ENCODE assay signal across 18 cellular contexts in genomic region chr15:90432253-90432652, GRCh38. TPM values are rescaled to one million over a fixed set of nuclear protein-coding genes. Genes with fewer than 3 reads are reported as not detected.
A peak's percentile ranks its signal among the peaks of the same experiment; 100 is the strongest.
DNase-seq lines count a peak whose midpoint lies in the region; ATAC-seq and TF ChIP-seq lines count a peak whose summit lies in the region.
"Had no signal": no experiment of that assay in that cellular context is flagged by ENCODE, and none has a peak within 500 bp of the region (broad histone marks: within the 10 kb centered on the region; RNA-seq: fewer than 3 reads in every experiment).

No MANE protein-coding gene starts in this region.

- H3K4me1 ChIP-seq in IMR-90 (ENCODE audit: control insufficient read depth, insufficient read depth, low read length): no peaks in the 10 kb centered on the region; the same call in 1 of the 2 replicates
- peaks cover 0 to 7% (median 0%) of the 10 kb centered on the region in 3 donors for H3K4me1 ChIP-seq in skeletal muscle tissue (ENCODE audit: control insufficient read depth in 3 of 3, insufficient read depth in 3 of 3, low read length in 3 of 3)
- H3K4me1 ChIP-seq: BE2C had no signal

- H3K9me3 Mint-ChIP-seq in WTC11 (no peaks in the 10 kb centered on the region), immature natural killer cell (no peaks in the 10 kb centered on the region)
- H3K9me3 Mint-ChIP-seq: H9 had no signal

- no peak overlapping the region for H3K4me2 ChIP-seq in IMR-90 (ENCODE audit: low read depth, low read length)

- no peak overlapping the region for H2AK5ac ChIP-seq in IMR-90 (ENCODE audit: low read depth, low read length)

- H3K9me3 ChIP-seq in IMR-90 (ENCODE audit: control insufficient read depth, insufficient read depth, low read length) (no peaks in the 10 kb centered on the region), skeletal muscle tissue (ENCODE audit: control insufficient read depth in 3 of 3, low read length in 3 of 3) (no peaks in the 10 kb centered on the region)
- H3K9me3 ChIP-seq: BE2C had no signal

- H3K27me3 ChIP-seq in IMR-90 (ENCODE audit: control insufficient read depth, insufficient read depth, low read length) (no peaks in the 10 kb centered on the region), skeletal muscle tissue (ENCODE audit: control insufficient read depth in 3 of 3, insufficient read depth in 3 of 3, low read length in 3 of 3) (no peaks in the 10 kb centered on the region)
- H3K27me3 ChIP-seq: BE2C had no signal

- no peak overlapping the region for H2BK20ac ChIP-seq in IMR-90 (ENCODE audit: low read depth, low read length)

- no peaks in the 10 kb centered on the region for H3K27me3 Mint-ChIP-seq in WTC11 (ENCODE audit: low read depth)
- no peaks in the 10 kb centered on the region for H3K27me3 Mint-ChIP-seq in immature natural killer cell (ENCODE audit: low read depth in 3 of 3)
- H3K27me3 Mint-ChIP-seq: CD4-positive, alpha-beta memory T cell had no signal

- WGBS in IMR-90 (ENCODE audit: extremely low coverage in 2 of 2, insufficient read length in 1 of 2), 2 experiments: no CpG with 5 or more reads among the region's 1 CpG
- 82% methylated on average over 1 of the region's 1 CpG for WGBS in lower leg skin, 2 donors

- no peak overlapping the region for H3K9ac ChIP-seq in IMR-90 (ENCODE audit: low read depth, low read length)
- no peak overlapping the region for H3K9ac ChIP-seq in skeletal muscle tissue (ENCODE audit: low read depth in 1 of 3, low read length in 3 of 3)

- H2AK9ac ChIP-seq in IMR-90 (replicated peaks; ENCODE audit: low read depth, low read length, poor library complexity): no peak overlapping the region

- no peak overlapping the region for H2AFZ ChIP-seq in IMR-90 (replicated peaks; ENCODE audit: low read length, poor library complexity)

- ATAC-seq in IMR-90 (ENCODE audit: low read depth) (no peak), WTC11 (no peak), HG03025 (IDR thresholded peaks at IDR 0.05; ENCODE audit: low FRiP score, unreplicated experiment) (no peak)
- ATAC-seq: K562 had no signal

- no peak overlapping the region for H3K4ac ChIP-seq in IMR-90 (ENCODE audit: low read depth, low read length)

- H3K4me3 ChIP-seq in IMR-90 (ENCODE audit: insufficient read depth, low read depth, low read length): no peak overlapping the region
- no peak overlapping the region for H3K4me3 ChIP-seq in skeletal muscle tissue (ENCODE audit: low read length in 3 of 3)
- no peak overlapping the region for H3K4me3 ChIP-seq in lower leg skin (ENCODE audit: low read depth, poor library complexity, severe bottlenecking)
- H3K4me3 ChIP-seq: K562 had no signal

- no peak overlapping the region for H3K14ac ChIP-seq in IMR-90 (replicated peaks; ENCODE audit: low read depth, low read length)

- H4K8ac ChIP-seq in IMR-90 (ENCODE audit: low read depth in 2 of 2, low read length in 2 of 2): no peak overlapping the region

- intact Hi-C loops in IMR-90 (cut with micrococcal nuclease) (no loop called here), lower leg skin (cut with DNase I; ENCODE audit: low total_unique reads) (no loop called here)

- no peak overlapping the region; the same call in 1 of the 2 replicates for H4K5ac ChIP-seq in IMR-90 (ENCODE audit: low read depth, low read length)

- H3K27ac ChIP-seq in IMR-90 (ENCODE audit: insufficient read depth, low read length) (no peak overlapping the region; the same call in 1 of the 2 replicates), skeletal muscle tissue (ENCODE audit: low read depth, low read length) (peak overlapping the region; percentile 79)

- no peak for DNase-seq in IMR-90
- DNase-seq in WTC11 (ENCODE audit: low spot score): no peak
- DNase-seq in immature natural killer cell: no peak
- DNase-seq in HPDE6-E6E7 (ENCODE audit: extremely low spot score): no peak
- no peak for DNase-seq in lower leg skin (ENCODE audit: low spot score in 2 of 2)
- DNase-seq: BE2C; CD4-positive, alpha-beta memory T cell; DND-41; GDM1; H9; NCI-H1092 treated with DMSO at 0.1 percent for 48 hours; NCI-H1694; NCI-H2107; NCI-H510A treated with DMSO at 0.1 percent for 48 hours; SIG-M5 had no signal

- H3K18ac ChIP-seq in IMR-90 (ENCODE audit: low read depth, low read length): no peak overlapping the region

- no peak overlapping the region for H3K4me3 Mint-ChIP-seq in WTC11
- H3K4me3 Mint-ChIP-seq in immature natural killer cell: no peak overlapping the region
- H3K4me3 Mint-ChIP-seq: CD4-positive, alpha-beta memory T cell; H9 had no signal

- H3K27ac Mint-ChIP-seq in WTC11 (0 out of 2 replicates have a peak overlapping the region, but pooled peaks have one; percentile 8), immature natural killer cell (peak overlapping the region; percentile 16 to 83 (median 53))
- H3K27ac Mint-ChIP-seq: H9 had no signal

- TF ChIP-seq CTCF in IMR-90 (conservative IDR thresholded peaks at IDR 0.05; ENCODE audit: low read depth, low read length) (no peak), WTC11 (IDR thresholded peaks at IDR 0.05) (no peak), lower leg skin (IDR thresholded peaks at IDR 0.05) (no peak)

- POLR2A ChIA-PET in IMR-90 (lab: Charles Lee; ENCODE audit: unreplicated experiment): no interaction called here
- POLR2A ChIA-PET in WTC11 (lab: Charles Lee): no interaction called here

- 0 out of 2 replicates have a peak, but pooled peaks cover under 1% of the 10 kb centered on the region for H4K20me1 ChIP-seq in IMR-90 (ENCODE audit: insufficient read depth, low read length)

- TF ChIP-seq POLR2A in IMR-90 (IDR thresholded peaks at IDR 0.05; ENCODE audit: low read depth, low read length): no peak
- no peak for TF ChIP-seq POLR2A in lower leg skin (IDR thresholded peaks at IDR 0.05)

- H3K4me1 Mint-ChIP-seq in WTC11 (0 out of 2 replicates have a peak, but pooled peaks cover 2% of the 10 kb centered on the region), immature natural killer cell (peaks cover 44 to 69% of the 10 kb centered on the region in 2 donors)

- H3K36me3 Mint-ChIP-seq in WTC11: peaks cover 21% of the 10 kb centered on the region
- H3K36me3 Mint-ChIP-seq in immature natural killer cell: peaks cover 4 to 28% (median 15%) of the 10 kb centered on the region in 3 donors

- H4K91ac ChIP-seq in IMR-90 (ENCODE audit: insufficient read depth, low read depth, low read length): no peak overlapping the region

- H2BK5ac ChIP-seq in IMR-90 (ENCODE audit: low read depth, low read length, poor library complexity, severe bottlenecking): peak overlapping the region; percentile 18

- no peaks in the 10 kb centered on the region; the same call in 1 of the 2 replicates for H3K9me1 ChIP-seq in IMR-90 (ENCODE audit: insufficient read depth, low read length)

- dilution Hi-C loops in IMR-90 (cut with HindIII; ENCODE audit: low sequenced_read_pairs, unreplicated experiment): no loop called here

- CTCF ChIA-PET in IMR-90 (lab: Yijun Ruan, JAX) (no interaction called here), WTC11 (lab: Charles Lee) (interaction anchor here (1.1 kb wide), 1 partner anchor 112 kb away, joined by 4 read pairs; no protein-coding TSS in a partner anchor)

- no peak overlapping the region for H3K56ac ChIP-seq in IMR-90 (ENCODE audit: extremely low read depth, insufficient read depth, low read length)

- in situ Hi-C loops in IMR-90 (cut with MboI; ENCODE audit: low sequenced_read_pairs): no loop called here

- no peak overlapping the region for H3K23ac ChIP-seq in IMR-90 (ENCODE audit: low read depth, low read length)

- no peak for TF ChIP-seq RAD21 in IMR-90 (IDR thresholded peaks at IDR 0.05; ENCODE audit: low read length)

- H2BK120ac ChIP-seq in IMR-90 (ENCODE audit: low read depth, low read length): no peak overlapping the region

- H2BK15ac ChIP-seq in IMR-90 (ENCODE audit: low read depth, low read length): no peak overlapping the region

- H3K36me3 ChIP-seq in IMR-90 (ENCODE audit: control insufficient read depth, insufficient read depth, low read length) (peaks cover 8% of the 10 kb centered on the region), skeletal muscle tissue (ENCODE audit: control insufficient read depth in 3 of 3, insufficient read depth in 3 of 3, low read length in 3 of 3) (peaks cover 0 to 19% (median 7%) of the 10 kb centered on the region in 3 donors)
- H3K36me3 ChIP-seq: BE2C had no signal

- BruUV-seq in IMR-90 (replicated peaks; lab: Mats Ljungman, UMichigan): no TSS peak

- peaks cover 24 to 51% of the 10 kb centered on the region in 2 experiments; a peak in 3 of 4 replicates for H3K79me1 ChIP-seq in IMR-90 (ENCODE audit: low read depth in 1 of 2, low read length in 2 of 2)

TF ChIP-seq in IMR-90, 13 proteins besides CTCF, POLR2A, EP300 and RAD21 (continues in another document):
- TF ChIP-seq RFX5 (IDR thresholded peaks at IDR 0.05; ENCODE audit: low read depth, low read length) (no peak), BHLHE40 (IDR thresholded peaks at IDR 0.05; ENCODE audit: low read depth, low read length) (no peak), FOS (IDR thresholded peaks at IDR 0.05; ENCODE audit: low read depth, low read length) (no peak), USF2 (IDR thresholded peaks at IDR 0.05; ENCODE audit: low read depth, low read length) (no peak)

TF ChIP-seq in WTC11, 78 proteins besides CTCF, POLR2A, EP300 and RAD21:
- TF ChIP-seq E2F5 (CRISPR knock-in tag; IDR thresholded peaks at IDR 0.05) (no peak), NR2C2 (CRISPR knock-in tag; IDR thresholded peaks at IDR 0.05) (no peak)

RNA-seq across cellular contexts. Expression of gene IQGAP1, which starts 44.2 kb away (rescaled TPM):
- 207 and 246 TPM in 2 replicates for total RNA-seq in IMR-90 (2012; rRNA removed)
- polyA plus RNA-seq in IMR-90 (2012; rRNA removed): 87.5 and 93.4 TPM in 2 replicates
- polyA plus RNA-seq in IMR-90 (2012; cell fraction: cytosol; rRNA removed): 9.1 and 14.9 TPM in 2 replicates
- 41.3 and 240 TPM in 2 replicates for polyA plus RNA-seq in IMR-90 (2012; cell fraction: nucleus; rRNA removed; ENCODE audit: low replicate concordance)
- total RNA-seq in WTC11 (2021): 83.0 to 106 TPM (median 86.8 TPM) in 3 replicates
- 100 to 1,000 TPM; 179 to 346 (median 238) TPM for polyA plus RNA-seq in immature natural killer cell
- 104 TPM for total RNA-seq in skeletal muscle tissue
- total RNA-seq in lower leg skin: 100 to 1,000 TPM; 202 to 243 (median 231) TPM
